9 cellular contexts compared by ENCODE assay signal in the genomic region with DNA sequence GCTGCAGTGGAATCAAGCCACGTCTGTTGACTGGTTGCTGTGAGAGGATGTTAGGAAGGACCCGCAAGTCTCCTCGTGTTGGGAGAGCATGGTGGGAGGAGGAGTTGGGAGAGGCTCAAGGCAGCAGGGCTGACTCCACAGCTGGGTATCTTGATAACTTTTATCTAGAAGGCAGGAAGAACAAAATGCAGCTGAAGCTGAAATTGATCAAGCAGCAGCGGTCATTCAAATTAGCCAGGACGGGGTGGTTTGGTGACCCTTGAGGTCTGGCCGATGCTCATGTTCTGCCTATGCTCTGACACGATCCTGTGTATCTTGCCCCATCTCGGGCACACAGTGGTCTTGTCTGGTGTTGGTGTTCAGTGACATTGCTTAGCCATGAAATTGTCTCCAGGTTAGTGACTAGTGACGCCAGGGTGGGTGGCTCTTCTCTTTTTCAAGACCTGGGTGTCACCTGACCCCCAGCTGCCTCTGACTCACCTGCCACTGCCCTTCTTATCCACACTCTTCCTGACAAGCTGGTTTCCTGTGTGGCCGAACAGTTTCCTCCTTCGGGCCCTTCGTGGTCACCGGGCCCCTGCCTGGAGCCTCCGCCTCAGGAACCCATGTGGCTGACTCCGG. TPM values are rescaled to one million over a fixed set of nuclear protein-coding genes. Genes with fewer than 3 reads are reported as not detected.
A peak's percentile ranks its signal among the peaks of the same experiment; 100 is the strongest.
DNase-seq lines count a peak whose midpoint lies in the region; ATAC-seq and TF ChIP-seq lines count a peak whose summit lies in the region.
"Had no signal": no experiment of that assay in that cellular context is flagged by ENCODE, and none has a peak within 500 bp of the region (broad histone marks: within the 10 kb centered on the region; RNA-seq: fewer than 3 reads in every experiment).

No MANE protein-coding gene starts in this region.

- intact Hi-C loops in HCT116 (cut with micrococcal nuclease) = loop anchor here (10.0 kb wide), 2 partner anchors 117 to 437 kb away; no protein-coding TSS in a partner anchor
- intact Hi-C loops in posterior vena cava (cut with DNase I) = no loop called here
- intact Hi-C loops in testis (cut with DNase I; ENCODE audit: low total_unique reads) = no loop called here

- H3K36me3 ChIP-seq in HCT116 (ENCODE audit: control insufficient read depth in 1 of 2, insufficient read depth in 2 of 2, low read length in 2 of 2) (no peaks in the 10 kb centered on the region), skeletal muscle satellite cell (ENCODE audit: insufficient read depth, low read length) (no peaks in the 10 kb centered on the region), testis (ENCODE audit: low read depth, missing control alignments) (no peaks in the 10 kb centered on the region)

- CTCF ChIA-PET in HCT116 (lab: Charles Lee) = no interaction called here

- POLR2A ChIA-PET in HCT116 (lab: Charles Lee) = no interaction called here

- TF ChIP-seq RAD21 in HCT116 (IDR thresholded peaks at IDR 0.05; ENCODE audit: low read depth) = no peak

- no TSS peak for BruUV-seq in HCT116 (replicated peaks; lab: Mats Ljungman, UMichigan)

- WGBS in testis, 2 donors = 60 to 66% methylated on average over 14 to 15 of the region's 15 CpGs

- H3K27ac ChIP-seq in HCT116 (ENCODE audit: low read depth, low read length) (no peak overlapping the region), testis (peak overlapping the region in 1 of 2 donors; percentile 14)
- H3K27ac ChIP-seq: epithelial cell of prostate had no signal

- H4K20me1 ChIP-seq in HCT116 (ENCODE audit: insufficient read depth) = no peaks in the 10 kb centered on the region

- H3K27me3 ChIP-seq in HCT116 (ENCODE audit: insufficient read depth, low read length) (no peaks in the 10 kb centered on the region), skeletal muscle satellite cell (ENCODE audit: control insufficient read depth, insufficient read depth, low read length) (peaks cover 14% of the 10 kb centered on the region), testis (no peaks in the 10 kb centered on the region)

- H3K4me2 ChIP-seq in HCT116 (ENCODE audit: low read length) (peak overlapping the region; percentile 23; the same call in 1 of the 2 replicates), skeletal muscle satellite cell (ENCODE audit: low read length) (peak overlapping the region; percentile 72)

- TF ChIP-seq CTCF in HCT116 (IDR thresholded peaks at IDR 0.05 in 2 of 3, conservative IDR thresholded peaks at IDR 0.05 in 1 of 3; ENCODE audit: borderline replicate concordance in 1 of 3, insufficient read depth in 1 of 3, low read depth in 2 of 3, low read length in 2 of 3) (no peak), testis (IDR thresholded peaks at IDR 0.05) (no peak)

- no peak for TF ChIP-seq POLR2A in HCT116 (IDR thresholded peaks at IDR 0.05; ENCODE audit: borderline replicate concordance, extremely low read depth, insufficient read depth, insufficient read length)
- TF ChIP-seq POLR2A in testis (IDR thresholded peaks at IDR 0.05) = no peak

- H3K9me2 ChIP-seq in HCT116 (ENCODE audit: insufficient read depth) = no peaks in the 10 kb centered on the region

- peaks cover 11 to 40% of the 10 kb centered on the region in 2 experiments; a peak in 3 of 4 replicates for H3K4me1 ChIP-seq in HCT116 (ENCODE audit: control insufficient read depth in 1 of 2, insufficient read depth in 2 of 2, low read length in 2 of 2)
- H3K4me1 ChIP-seq in skeletal muscle satellite cell (ENCODE audit: control insufficient read depth, insufficient read depth, low read length) = peaks cover 41% of the 10 kb centered on the region
- H3K4me1 ChIP-seq in testis = peaks cover 29% of the 10 kb centered on the region

- no peak for ATAC-seq in HCT116

- no peaks in the 10 kb centered on the region for H3K79me2 ChIP-seq in HCT116 (ENCODE audit: insufficient read depth, low read length)

- RAD21 ChIA-PET in HCT116 (lab: Charles Lee; ENCODE audit: low non-redundant PET in 1 of 2, low total read pairs in 2 of 2, uncharacterized antibody in 2 of 2, unreplicated experiment in 2 of 2) = no interaction called here

- H3K9ac ChIP-seq in HCT116 (ENCODE audit: low read length) = no peak overlapping the region
- no peak overlapping the region for H3K9ac ChIP-seq in skeletal muscle satellite cell (ENCODE audit: low read depth, low read length)

- no peak overlapping the region for H2AFZ ChIP-seq in HCT116 (ENCODE audit: low read depth, low read length, poor library complexity, severe bottlenecking)

- DNase-seq in HCT116 (ENCODE audit: low read depth, low spot score) = no peak
- peak; percentile 85 for DNase-seq in OCI-M1 (lab: John Stamatoyannopoulos, UW)
- DNase-seq in dermis blood vessel endothelial cell = peak; percentile 18
- DNase-seq in posterior vena cava (ENCODE audit: low spot score) = no peak
- DNase-seq in NCI-H2029 treated with DMSO at 0.1 percent for 48 hours (lab: John Stamatoyannopoulos, UW) = no peak
- DNase-seq in testis = no peak

- H3K9me3 ChIP-seq in HCT116 (ENCODE audit: control insufficient read depth in 1 of 2, insufficient read depth in 1 of 2, low read depth in 1 of 2, low read length in 2 of 2) (no peaks in the 10 kb centered on the region), skeletal muscle satellite cell (replicated peaks; ENCODE audit: low read length) (no peaks in the 10 kb centered on the region), testis (no peaks in the 10 kb centered on the region)

- H3K4me3 ChIP-seq in HCT116 (replicated peaks in 1 of 2; ENCODE audit: low read depth in 1 of 2, low read length in 2 of 2) (no peak overlapping the region), skeletal muscle satellite cell (ENCODE audit: low read length) (peak overlapping the region; percentile 52), testis (no peak overlapping the region)

TF ChIP-seq in HCT116, 20 proteins besides CTCF, POLR2A, EP300 and RAD21 (continues in another document):
- no peak for TF ChIP-seq POLR2AphosphoS5 (IDR thresholded peaks at IDR 0.05; ENCODE audit: low read depth, low read length)
- no peak for TF ChIP-seq YY1 (IDR thresholded peaks at IDR 0.05; ENCODE audit: extremely low read depth, insufficient replicate concordance, low read depth, low read length)
- TF ChIP-seq FOSL1 (IDR thresholded peaks at IDR 0.05; ENCODE audit: low read depth) = no peak
- TF ChIP-seq, protein P1, sequence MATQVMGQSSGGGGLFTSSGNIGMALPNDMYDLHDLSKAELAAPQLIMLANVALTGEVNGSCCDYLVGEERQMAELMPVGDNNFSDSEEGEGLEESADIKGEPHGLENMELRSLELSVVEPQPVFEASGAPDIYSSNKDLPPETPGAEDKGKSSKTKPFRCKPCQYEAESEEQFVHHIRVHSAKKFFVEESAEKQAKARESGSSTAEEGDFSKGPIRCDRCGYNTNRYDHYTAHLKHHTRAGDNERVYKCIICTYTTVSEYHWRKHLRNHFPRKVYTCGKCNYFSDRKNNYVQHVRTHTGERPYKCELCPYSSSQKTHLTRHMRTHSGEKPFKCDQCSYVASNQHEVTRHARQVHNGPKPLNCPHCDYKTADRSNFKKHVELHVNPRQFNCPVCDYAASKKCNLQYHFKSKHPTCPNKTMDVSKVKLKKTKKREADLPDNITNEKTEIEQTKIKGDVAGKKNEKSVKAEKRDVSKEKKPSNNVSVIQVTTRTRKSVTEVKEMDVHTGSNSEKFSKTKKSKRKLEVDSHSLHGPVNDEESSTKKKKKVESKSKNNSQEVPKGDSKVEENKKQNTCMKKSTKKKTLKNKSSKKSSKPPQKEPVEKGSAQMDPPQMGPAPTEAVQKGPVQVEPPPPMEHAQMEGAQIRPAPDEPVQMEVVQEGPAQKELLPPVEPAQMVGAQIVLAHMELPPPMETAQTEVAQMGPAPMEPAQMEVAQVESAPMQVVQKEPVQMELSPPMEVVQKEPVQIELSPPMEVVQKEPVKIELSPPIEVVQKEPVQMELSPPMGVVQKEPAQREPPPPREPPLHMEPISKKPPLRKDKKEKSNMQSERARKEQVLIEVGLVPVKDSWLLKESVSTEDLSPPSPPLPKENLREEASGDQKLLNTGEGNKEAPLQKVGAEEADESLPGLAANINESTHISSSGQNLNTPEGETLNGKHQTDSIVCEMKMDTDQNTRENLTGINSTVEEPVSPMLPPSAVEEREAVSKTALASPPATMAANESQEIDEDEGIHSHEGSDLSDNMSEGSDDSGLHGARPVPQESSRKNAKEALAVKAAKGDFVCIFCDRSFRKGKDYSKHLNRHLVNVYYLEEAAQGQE (IDR thresholded peaks at IDR 0.05; ENCODE audit: low read depth) = no peak
- TF ChIP-seq ZNF274 (IDR thresholded peaks at IDR 0.05; ENCODE audit: low read depth, low read length) = no peak
- no peak for TF ChIP-seq JUND (IDR thresholded peaks at IDR 0.05)
- TF ChIP-seq, protein P2, sequence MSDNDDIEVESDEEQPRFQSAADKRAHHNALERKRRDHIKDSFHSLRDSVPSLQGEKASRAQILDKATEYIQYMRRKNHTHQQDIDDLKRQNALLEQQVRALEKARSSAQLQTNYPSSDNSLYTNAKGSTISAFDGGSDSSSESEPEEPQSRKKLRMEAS (IDR thresholded peaks at IDR 0.05) = no peak
- no peak for TF ChIP-seq EGR1 (IDR thresholded peaks at IDR 0.05; ENCODE audit: low read depth)
- no peak for TF ChIP-seq SIN3A (IDR thresholded peaks at IDR 0.05; ENCODE audit: low read depth)

RNA-seq across cellular contexts. Expression of a gene that starts 19.1 kb away (rescaled TPM):
- 0.15 TPM for total RNA-seq in HCT116 (2021; ENCODE audit: unreplicated experiment)
- polyA plus RNA-seq in HCT116 (2012) = not detected in 2 replicates
- total RNA-seq in dermis blood vessel endothelial cell = under 0.01 and 0.23 TPM in 2 replicates
- total RNA-seq in skeletal muscle satellite cell (2012; rRNA removed) = 0.44 and 0.76 TPM in 2 replicates
- total RNA-seq in posterior vena cava = under 1 TPM; 0.14 to 0.37 TPM
- 1 to 10 TPM; 1.7 to 3.8 TPM for total RNA-seq in testis
- polyA plus RNA-seq in testis (ENCODE audit: insufficient read depth, low read depth, low replicate concordance) = 3.7 TPM
- total RNA-seq: kidney epithelial cell had no signal

RNA-seq across cellular contexts. Expression of a gene that starts 42.4 kb away (rescaled TPM):
- total RNA-seq in HCT116 (2021; ENCODE audit: unreplicated experiment) (45.6 TPM), dermis blood vessel endothelial cell (19.5 and 27.6 TPM in 2 replicates), posterior vena cava (10 to 100 TPM; 14.1 to 15.5 TPM), testis (10 to 100 TPM; 55.2 to 63.9 TPM)
- 38.0 and 42.4 TPM in 2 replicates for polyA plus RNA-seq in HCT116 (2012)
- total RNA-seq in skeletal muscle satellite cell (2012; rRNA removed) = 15.2 and 17.0 TPM in 2 replicates
- polyA plus RNA-seq in testis (ENCODE audit: insufficient read depth, low read depth, low replicate concordance) = 41.4 TPM

Comparison
In these comparisons a context has a peak if more than half of its experiments do, and no peak if none do; other contexts are left out.
1. DNase-seq: peak in OCI-M1 (single experiment) and dermis blood vessel endothelial cell (single experiment); none in HCT116 (single experiment), posterior vena cava (single experiment), NCI-H2029 treated with DMSO at 0.1 percent for 48 hours (single experiment) and testis (single experiment).